25 cellular contexts compared by ENCODE assay signal in the genomic region with DNA sequence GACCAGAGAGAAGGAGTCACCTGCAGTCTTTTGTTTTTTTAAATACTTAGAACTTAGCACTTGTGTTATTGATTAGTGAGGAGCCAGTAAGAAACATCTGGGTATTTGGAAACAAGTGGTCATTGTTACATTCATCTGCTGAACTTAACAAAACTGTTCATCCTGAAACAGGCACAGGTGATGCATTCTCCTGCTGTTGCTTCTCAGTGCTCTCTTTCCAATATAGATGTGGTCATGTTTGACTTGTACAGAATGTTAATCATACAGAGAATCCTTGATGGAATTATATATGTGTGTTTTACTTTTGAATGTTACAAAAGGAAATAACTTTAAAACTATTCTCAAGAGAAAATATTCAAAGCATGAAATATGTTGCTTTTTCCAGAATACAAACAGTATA. TPM values are rescaled to one million over a fixed set of nuclear protein-coding genes. Genes with fewer than 3 reads are reported as not detected.
DNase-seq lines count a peak whose midpoint lies in the region; ATAC-seq, FAIRE-seq and TF ChIP-seq lines count a peak whose summit lies in the region.
"Had no signal": no experiment of that assay in that cellular context is flagged by ENCODE, and none has a peak within 500 bp of the region (broad histone marks: within the 10 kb centered on the region; RNA-seq: fewer than 3 reads in every experiment).

No MANE protein-coding gene starts in this region.

- H3K4me3 Mint-ChIP-seq in activated CD8-positive, alpha-beta T cell treated with anti-CD3 and anti-CD28 coated beads for 36 hours, result no peak overlapping the region
- no peak overlapping the region for H3K4me3 Mint-ChIP-seq in activated CD8-positive, alpha-beta T cell treated with anti-CD3 and anti-CD28 coated beads, Interleukin-2, amount 10 ng/mL, durations not matched to agents 7 days and 5 days
- H3K4me3 Mint-ChIP-seq in MCF 10A (ENCODE audit: unreplicated experiment), result no peak overlapping the region
- H3K4me3 Mint-ChIP-seq in activated naive CD8-positive, alpha-beta T cell treated with anti-CD3 and anti-CD28 coated beads for 36 hours, result no peak overlapping the region
- H3K4me3 Mint-ChIP-seq in stimulated activated naive CD8-positive, alpha-beta T cell treated with anti-CD3 and anti-CD28 coated beads, Interleukin-15, Interleukin-2, amounts not matched to agents 100 ng/mL and 50 ng/mL, for 24 hours, result no peak overlapping the region
- H3K4me3 Mint-ChIP-seq: GM23338, HFFc6 had no signal

- no peak for TF ChIP-seq POLR2A in HepG2 (IDR thresholded peaks at IDR 0.05; ENCODE audit: insufficient read depth in 1 of 2, low read depth in 2 of 2, low read length in 2 of 2)

- no peak overlapping the region for H2AFZ ChIP-seq in mammary epithelial cell (ENCODE audit: low read depth, low read length)
- no peak overlapping the region for H2AFZ ChIP-seq in HepG2 (ENCODE audit: low read length)
- H2AFZ ChIP-seq: GM23338 had no signal

- H3K27ac ChIP-seq in mammary epithelial cell (ENCODE audit: insufficient read depth, low read depth, low read length), result no peak overlapping the region
- H3K27ac ChIP-seq in HepG2 (ENCODE audit: extremely low read length, insufficient read depth, low read length), result no peak overlapping the region
- H3K27ac ChIP-seq: Peyer's patch had no signal

- DNase-seq in activated CD8-positive, alpha-beta T cell treated with anti-CD3 and anti-CD28 coated beads for 36 hours, result no peak
- no peak for DNase-seq in activated CD8-positive, alpha-beta T cell treated with anti-CD3 and anti-CD28 coated beads, Interleukin-2, amount 10 ng/mL, durations not matched to agents 7 days and 5 days
- DNase-seq in mammary epithelial cell (no peak), MCF 10A (ENCODE audit: unreplicated experiment) (no peak), HepG2 (ENCODE audit: low spot score) (no peak)
- no peak for DNase-seq in activated naive CD8-positive, alpha-beta T cell treated with anti-CD3 and anti-CD28 coated beads for 36 hours
- DNase-seq: Calu3, DMS79 treated with DMSO at 0.1 percent for 48 hours, GF-D8, HFFc6, NCI-H1092, NCI-H1417 treated with DMSO at 0.1 percent for 48 hours, NCI-H1694 treated with DMSO at 0.1 percent for 48 hours, NCI-H2171, NCI-H226, NCI-H510A, NCI-H69, Peyer's patch, SHP77 treated with DMSO at 0.1 percent for 48 hours had no signal

- BruUV-seq in mammary epithelial cell (replicated peaks; lab: Mats Ljungman, UMichigan), result TSS peak; percentile 74
- BruUV-seq in MCF 10A (replicated peaks; lab: Mats Ljungman, UMichigan), result no TSS peak
- BruUV-seq in HepG2 (replicated peaks; lab: Mats Ljungman, UMichigan), result no TSS peak

- TF ChIP-seq EP300 in HepG2 (IDR thresholded peaks at IDR 0.05; ENCODE audit: low read depth in 2 of 2, low read length in 2 of 2) (no peak), HepG2 (CRISPR knock-in tag; IDR thresholded peaks at IDR 0.05; ENCODE audit: borderline replicate concordance) (no peak)

- peaks cover 45% of the 10 kb centered on the region for H3K36me3 Mint-ChIP-seq in activated CD8-positive, alpha-beta T cell treated with anti-CD3 and anti-CD28 coated beads for 36 hours (ENCODE audit: low read depth)
- peaks cover 56% of the 10 kb centered on the region for H3K36me3 Mint-ChIP-seq in activated CD8-positive, alpha-beta T cell treated with anti-CD3 and anti-CD28 coated beads, Interleukin-2, amount 10 ng/mL, durations not matched to agents 7 days and 5 days (ENCODE audit: low read depth)
- H3K36me3 Mint-ChIP-seq in MCF 10A (ENCODE audit: insufficient read depth, unreplicated experiment), result peaks cover 79% of the 10 kb centered on the region
- H3K36me3 Mint-ChIP-seq in activated naive CD8-positive, alpha-beta T cell treated with anti-CD3 and anti-CD28 coated beads for 36 hours, result peaks cover 32% of the 10 kb centered on the region
- peaks cover 68% of the 10 kb centered on the region for H3K36me3 Mint-ChIP-seq in stimulated activated naive CD8-positive, alpha-beta T cell treated with anti-CD3 and anti-CD28 coated beads, Interleukin-15, Interleukin-2, amounts not matched to agents 100 ng/mL and 50 ng/mL, for 24 hours (ENCODE audit: low read depth)

- FAIRE-seq in HepG2 (lab: Jason Lieb, UNC), result no peak
- FAIRE-seq: GM12891 had no signal

- H3K9me3 Mint-ChIP-seq in activated CD8-positive, alpha-beta T cell treated with anti-CD3 and anti-CD28 coated beads for 36 hours, result no peaks in the 10 kb centered on the region
- no peaks in the 10 kb centered on the region for H3K9me3 Mint-ChIP-seq in activated CD8-positive, alpha-beta T cell treated with anti-CD3 and anti-CD28 coated beads, Interleukin-2, amount 10 ng/mL, durations not matched to agents 7 days and 5 days (ENCODE audit: insufficient read depth)
- H3K9me3 Mint-ChIP-seq in MCF 10A (ENCODE audit: unreplicated experiment), result no peaks in the 10 kb centered on the region
- H3K9me3 Mint-ChIP-seq in activated naive CD8-positive, alpha-beta T cell treated with anti-CD3 and anti-CD28 coated beads for 36 hours, result no peaks in the 10 kb centered on the region
- no peaks in the 10 kb centered on the region for H3K9me3 Mint-ChIP-seq in stimulated activated naive CD8-positive, alpha-beta T cell treated with anti-CD3 and anti-CD28 coated beads, Interleukin-15, Interleukin-2, amounts not matched to agents 100 ng/mL and 50 ng/mL, for 24 hours
- H3K9me3 Mint-ChIP-seq: GM23338, HFFc6 had no signal

- no peak for TF ChIP-seq CTCF in activated CD8-positive, alpha-beta T cell treated with anti-CD3 and anti-CD28 coated beads for 36 hours (IDR thresholded peaks at IDR 0.05)
- TF ChIP-seq CTCF in mammary epithelial cell (conservative IDR thresholded peaks at IDR 0.05 in 1 of 2, IDR thresholded peaks at IDR 0.05 in 1 of 2; ENCODE audit: extremely low read depth in 1 of 2, insufficient read depth in 1 of 2, low read depth in 1 of 2, low read length in 2 of 2) (no peak), MCF 10A (IDR thresholded peaks at IDR 0.05; ENCODE audit: unreplicated experiment) (no peak), HepG2 (CRISPR knock-in tag; IDR thresholded peaks at IDR 0.05) (no peak)

- no peaks in the 10 kb centered on the region for H3K9me3 ChIP-seq in mammary epithelial cell (replicated peaks; ENCODE audit: insufficient read depth, low read length)
- H3K9me3 ChIP-seq in HepG2 (ENCODE audit: low read length), result no peaks in the 10 kb centered on the region
- H3K9me3 ChIP-seq: HAP-1, Peyer's patch had no signal

- in situ Hi-C loops in mammary epithelial cell (cut with MboI; ENCODE audit: low sequenced_read_pairs in 2 of 2) (no loop called here), HepG2 (cut with HindIII; ENCODE audit: extremely low pct_ligation_motif_present, low pct_unique_long_range_greater_than_20kb) (no loop called here)

- intact Hi-C loops in activated CD8-positive, alpha-beta T cell treated with anti-CD3 and anti-CD28 coated beads for 36 hours (cut with micrococcal nuclease), result no loop called here
- intact Hi-C loops in mammary epithelial cell (cut with micrococcal nuclease) (no loop called here), MCF 10A (cut with micrococcal nuclease) (no loop called here), HepG2 (cut with micrococcal nuclease; ENCODE audit: unreplicated experiment) (no loop called here)

- CTCF ChIA-PET in activated CD8-positive, alpha-beta T cell treated with anti-CD3 and anti-CD28 coated beads for 36 hours (lab: Charles Lee), result no interaction called here
- CTCF ChIA-PET in activated CD8-positive, alpha-beta T cell treated with anti-CD3 and anti-CD28 coated beads, Interleukin-2, amount 10 ng/mL, durations not matched to agents 7 days and 5 days (lab: Charles Lee), result interaction anchor here (1.3 kb wide), 1 partner anchor 13 kb away, joined by 4 read pairs; no protein-coding TSS in a partner anchor
- CTCF ChIA-PET in mammary epithelial cell (lab: Charles Lee; ENCODE audit: low non-redundant PET), result no interaction called here
- CTCF ChIA-PET in MCF 10A (lab: Yijun Ruan, JAX), result interaction anchor here (1.1 to 10.9 kb wide), 2 partner anchors 13 to 52 kb away, joined by 3 to 210 read pairs; partner anchors contain the start of gene GHITM
- CTCF ChIA-PET in HepG2 (lab: Yijun Ruan, JAX; ENCODE audit: low intra/inter-chr PET ratio, low total read pairs), result no interaction called here

- H3K27me3 ChIP-seq in mammary epithelial cell (ENCODE audit: insufficient read depth, low read length) (no peaks in the 10 kb centered on the region), HepG2 (ENCODE audit: control insufficient read depth in 1 of 2, insufficient read depth in 2 of 2, low read length in 2 of 2) (no peaks in the 10 kb centered on the region)
- H3K27me3 ChIP-seq: Peyer's patch had no signal

- dilution Hi-C loops in mammary epithelial cell (cut with HindIII; ENCODE audit: low sequenced_read_pairs), result no loop called here

- peaks cover 40% of the 10 kb centered on the region for H3K4me1 Mint-ChIP-seq in activated CD8-positive, alpha-beta T cell treated with anti-CD3 and anti-CD28 coated beads for 36 hours (ENCODE audit: low read depth)
- peaks cover 23% of the 10 kb centered on the region for H3K4me1 Mint-ChIP-seq in activated CD8-positive, alpha-beta T cell treated with anti-CD3 and anti-CD28 coated beads, Interleukin-2, amount 10 ng/mL, durations not matched to agents 7 days and 5 days (ENCODE audit: low read depth)
- H3K4me1 Mint-ChIP-seq in MCF 10A (ENCODE audit: insufficient read depth, unreplicated experiment), result no peaks in the 10 kb centered on the region
- H3K4me1 Mint-ChIP-seq in activated naive CD8-positive, alpha-beta T cell treated with anti-CD3 and anti-CD28 coated beads for 36 hours, result peaks cover 35% of the 10 kb centered on the region
- peaks cover 34% of the 10 kb centered on the region for H3K4me1 Mint-ChIP-seq in stimulated activated naive CD8-positive, alpha-beta T cell treated with anti-CD3 and anti-CD28 coated beads, Interleukin-15, Interleukin-2, amounts not matched to agents 100 ng/mL and 50 ng/mL, for 24 hours (ENCODE audit: low read depth)

- ATAC-seq in activated CD8-positive, alpha-beta T cell treated with anti-CD3 and anti-CD28 coated beads for 36 hours, result no peak
- ATAC-seq in activated CD8-positive, alpha-beta T cell treated with anti-CD3 and anti-CD28 coated beads, Interleukin-2, amount 10 ng/mL, durations not matched to agents 7 days and 5 days, result no peak
- no peak for ATAC-seq in HepG2
- ATAC-seq: GM23338 had no signal

- POLR2A ChIA-PET in activated CD8-positive, alpha-beta T cell treated with anti-CD3 and anti-CD28 coated beads for 36 hours (lab: Charles Lee), result interaction anchor here (1.4 kb wide), 1 partner anchor 13 kb away, joined by 5 read pairs; the partner anchor contains the start of gene GHITM
- POLR2A ChIA-PET in activated CD8-positive, alpha-beta T cell treated with anti-CD3 and anti-CD28 coated beads, Interleukin-2, amount 10 ng/mL, durations not matched to agents 7 days and 5 days (lab: Charles Lee), result no interaction called here
- POLR2A ChIA-PET in MCF 10A (lab: Yijun Ruan, JAX), result interaction anchor here (0.6 kb wide), 1 partner anchor 101 kb away, joined by 3 read pairs; no protein-coding TSS in a partner anchor
- POLR2A ChIA-PET in HepG2 (lab: Yijun Ruan, JAX), result no interaction called here

- TF ChIP-seq RAD21 in HepG2 (CRISPR knock-in tag; IDR thresholded peaks at IDR 0.05), result no peak

- H3K79me2 ChIP-seq in mammary epithelial cell (ENCODE audit: insufficient read depth, low read length) (peaks cover 10% of the 10 kb centered on the region), HepG2 (ENCODE audit: insufficient read depth, low read length) (no peaks in the 10 kb centered on the region)

- H3K27ac Mint-ChIP-seq in activated CD8-positive, alpha-beta T cell treated with anti-CD3 and anti-CD28 coated beads for 36 hours, result peak overlapping the region; percentile 60
- H3K27ac Mint-ChIP-seq in activated CD8-positive, alpha-beta T cell treated with anti-CD3 and anti-CD28 coated beads, Interleukin-2, amount 10 ng/mL, durations not matched to agents 7 days and 5 days, result no peak overlapping the region
- no peak overlapping the region for H3K27ac Mint-ChIP-seq in MCF 10A (ENCODE audit: low read depth, unreplicated experiment)
- H3K27ac Mint-ChIP-seq in activated naive CD8-positive, alpha-beta T cell treated with anti-CD3 and anti-CD28 coated beads for 36 hours, result peak overlapping the region; percentile 67
- peak overlapping the region; percentile 79 for H3K27ac Mint-ChIP-seq in stimulated activated naive CD8-positive, alpha-beta T cell treated with anti-CD3 and anti-CD28 coated beads, Interleukin-15, Interleukin-2, amounts not matched to agents 100 ng/mL and 50 ng/mL, for 24 hours
- H3K27ac Mint-ChIP-seq: GM23338, HFFc6 had no signal

- H3K36me3 ChIP-seq in mammary epithelial cell (ENCODE audit: insufficient read depth, low read length), result peaks cover 35% of the 10 kb centered on the region
- peaks cover 12 to 43% of the 10 kb centered on the region in 2 experiments; a peak in 4 of 5 replicates for H3K36me3 ChIP-seq in HepG2 (replicated peaks in 1 of 2; ENCODE audit: control insufficient read depth in 1 of 2, insufficient read depth in 2 of 2, low read length in 2 of 2)

- H3K9ac ChIP-seq in mammary epithelial cell (ENCODE audit: insufficient read depth, low read length) (no peak overlapping the region), HepG2 (ENCODE audit: insufficient read depth, low read depth, low read length) (no peak overlapping the region)

- H3K4me2 ChIP-seq in mammary epithelial cell (ENCODE audit: insufficient read depth, low read depth, low read length) (no peak overlapping the region), HepG2 (ENCODE audit: low read depth, low read length) (no peak overlapping the region)
- H3K4me2 ChIP-seq: GM23338 had no signal

- H3K27me3 Mint-ChIP-seq in activated CD8-positive, alpha-beta T cell treated with anti-CD3 and anti-CD28 coated beads for 36 hours, result no peaks in the 10 kb centered on the region
- no peaks in the 10 kb centered on the region for H3K27me3 Mint-ChIP-seq in activated CD8-positive, alpha-beta T cell treated with anti-CD3 and anti-CD28 coated beads, Interleukin-2, amount 10 ng/mL, durations not matched to agents 7 days and 5 days (ENCODE audit: low read depth)
- no peaks in the 10 kb centered on the region for H3K27me3 Mint-ChIP-seq in MCF 10A (ENCODE audit: insufficient read depth, unreplicated experiment)
- no peaks in the 10 kb centered on the region for H3K27me3 Mint-ChIP-seq in activated naive CD8-positive, alpha-beta T cell treated with anti-CD3 and anti-CD28 coated beads for 36 hours
- H3K27me3 Mint-ChIP-seq in stimulated activated naive CD8-positive, alpha-beta T cell treated with anti-CD3 and anti-CD28 coated beads, Interleukin-15, Interleukin-2, amounts not matched to agents 100 ng/mL and 50 ng/mL, for 24 hours, result no peaks in the 10 kb centered on the region

- H3K4me1 ChIP-seq in mammary epithelial cell (ENCODE audit: insufficient read depth, low read length), result no peaks in the 10 kb centered on the region
- no peaks in the 10 kb centered on the region for H3K4me1 ChIP-seq in HepG2 (ENCODE audit: insufficient read depth, low read length)
- H3K4me1 ChIP-seq: HAP-1, Peyer's patch had no signal

- H4K20me1 ChIP-seq in mammary epithelial cell (ENCODE audit: insufficient read depth, low read length), result no peaks in the 10 kb centered on the region
- H4K20me1 ChIP-seq in HepG2 (ENCODE audit: insufficient read depth, low read length), result no peaks in the 10 kb centered on the region

- H3K4me3 ChIP-seq in mammary epithelial cell (replicated peaks in 1 of 3; ENCODE audit: insufficient read depth in 1 of 3, low read depth in 2 of 3, low read length in 3 of 3), result no peak overlapping the region
- no peak overlapping the region for H3K4me3 ChIP-seq in HepG2 (replicated peaks in 1 of 3; ENCODE audit: insufficient read depth in 1 of 3, low read depth in 2 of 3, low read length in 3 of 3)
- H3K4me3 ChIP-seq: GM23338, HAP-1, Peyer's patch had no signal

RNA-seq across cellular contexts. Expression of gene GHITM, which starts 13.5 kb away (rescaled TPM):
- total RNA-seq in activated CD8-positive, alpha-beta T cell treated with anti-CD3 and anti-CD28 coated beads for 36 hours, result 100 to 1,000 TPM; 198 TPM
- 100 to 1,000 TPM; 123 to 133 TPM for total RNA-seq in activated CD8-positive, alpha-beta T cell treated with anti-CD3 and anti-CD28 coated beads, Interleukin-2, amount 10 ng/mL, durations not matched to agents 7 days and 5 days
- 100 to 1,000 TPM; 165 to 199 TPM for total RNA-seq in mammary epithelial cell
- polyA plus RNA-seq in mammary epithelial cell, result 147 TPM
- 102 TPM for polyA minus RNA-seq in mammary epithelial cell
- 272 and 389 TPM in 2 replicates for total RNA-seq in MCF 10A (2022)
- total RNA-seq in activated naive CD8-positive, alpha-beta T cell treated with anti-CD3 and anti-CD28 coated beads for 36 hours, result 100 to 1,000 TPM; 218 to 227 TPM
- total RNA-seq in HepG2 (2016; rRNA removed; fragmentation: Illumina TruSeq; extraction: Trizol), result 212 and 345 TPM in 2 replicates
- 30.2 and 31.6 TPM in 2 replicates for total RNA-seq in HepG2 (2016; cell fraction: cytosol; rRNA removed; fragmentation: Illumina TruSeq; extraction: Trizol; ENCODE audit: low read depth)
- 217 and 359 TPM in 2 replicates for total RNA-seq in HepG2 (2016; cell fraction: insoluble cytoplasmic fraction; rRNA removed; fragmentation: Illumina TruSeq; extraction: Trizol)
- total RNA-seq in HepG2 (2016; cell fraction: membrane; rRNA removed; fragmentation: Illumina TruSeq; extraction: Trizol), result 71.3 and 73.2 TPM in 2 replicates
- 76.0 and 76.6 TPM in 2 replicates for total RNA-seq in HepG2 (2016; cell fraction: nucleus; rRNA removed; fragmentation: Illumina TruSeq; extraction: Trizol)
- polyA plus RNA-seq in HepG2 (2011; rRNA removed), result 145 and 163 TPM in 2 replicates
- polyA plus RNA-seq in HepG2 (2011; cell fraction: cytosol; rRNA removed), result 120 and 156 TPM in 2 replicates
- polyA plus RNA-seq in HepG2 (2011; cell fraction: nucleus; rRNA removed), result 20.6 and 30.6 TPM in 2 replicates
- 147 and 173 TPM in 2 replicates for polyA plus RNA-seq in HepG2 (2012)
- polyA plus RNA-seq in HepG2 (2016; cell fraction: cytosol; fragmentation: Illumina TruSeq; extraction: Trizol; ENCODE audit: low read depth), result 26.7 and 30.1 TPM in 2 replicates
- 287 and 340 TPM in 2 replicates for polyA plus RNA-seq in HepG2 (2016; cell fraction: insoluble cytoplasmic fraction; fragmentation: Illumina TruSeq; extraction: Trizol; ENCODE audit: low read depth)
- polyA plus RNA-seq in HepG2 (2016; cell fraction: membrane; fragmentation: Illumina TruSeq; extraction: Trizol; ENCODE audit: low read depth), result 47.9 and 49.3 TPM in 2 replicates
- polyA plus RNA-seq in HepG2 (2016; cell fraction: nucleus; fragmentation: Illumina TruSeq; extraction: Trizol; ENCODE audit: insufficient read depth, low read depth), result 94.0 TPM in 2 replicates
- 155 and 222 TPM in 2 replicates for polyA minus RNA-seq in HepG2 (2011; rRNA and poly(A)+ RNA removed; ENCODE audit: low replicate concordance)
- polyA minus RNA-seq in HepG2 (2011; cell fraction: cytosol; rRNA and poly(A)+ RNA removed), result 64.6 and 69.6 TPM in 2 replicates
- 31.3 and 40.3 TPM in 2 replicates for polyA minus RNA-seq in HepG2 (2011; cell fraction: nucleus; rRNA and poly(A)+ RNA removed)

RNA-seq across cellular contexts. Expression of gene GPR15LG, which starts 20.8 kb away (rescaled TPM):
- total RNA-seq in activated CD8-positive, alpha-beta T cell treated with anti-CD3 and anti-CD28 coated beads for 36 hours, result not detected
- not detected for total RNA-seq in activated CD8-positive, alpha-beta T cell treated with anti-CD3 and anti-CD28 coated beads, Interleukin-2, amount 10 ng/mL, durations not matched to agents 7 days and 5 days
- total RNA-seq in mammary epithelial cell (under 1 TPM in 1 of 2 donors, not detected in 1; 0.33 TPM), MCF 10A (2022) (not detected in 2 replicates), HepG2 (2016; rRNA removed; fragmentation: Illumina TruSeq; extraction: Trizol) (not detected in 2 replicates)
- polyA plus RNA-seq in mammary epithelial cell (not detected), HepG2 (2011; rRNA removed) (not detected in 2 replicates)
- not detected for polyA minus RNA-seq in mammary epithelial cell
- not detected for total RNA-seq in activated naive CD8-positive, alpha-beta T cell treated with anti-CD3 and anti-CD28 coated beads for 36 hours
- not detected in 2 replicates for total RNA-seq in HepG2 (2016; cell fraction: cytosol; rRNA removed; fragmentation: Illumina TruSeq; extraction: Trizol; ENCODE audit: low read depth)
- total RNA-seq in HepG2 (2016; cell fraction: insoluble cytoplasmic fraction; rRNA removed; fragmentation: Illumina TruSeq; extraction: Trizol), result not detected in 2 replicates
- total RNA-seq in HepG2 (2016; cell fraction: membrane; rRNA removed; fragmentation: Illumina TruSeq; extraction: Trizol), result not detected in 2 replicates
- not detected in 2 replicates for total RNA-seq in HepG2 (2016; cell fraction: nucleus; rRNA removed; fragmentation: Illumina TruSeq; extraction: Trizol)
- polyA plus RNA-seq in HepG2 (2011; cell fraction: cytosol; rRNA removed), result not detected in 2 replicates
- polyA plus RNA-seq in HepG2 (2011; cell fraction: nucleus; rRNA removed), result not detected in 2 replicates
- polyA plus RNA-seq in HepG2 (2012), result not detected in 2 replicates
- polyA plus RNA-seq in HepG2 (2016; cell fraction: cytosol; fragmentation: Illumina TruSeq; extraction: Trizol; ENCODE audit: low read depth), result not detected in 2 replicates
- not detected in 2 replicates for polyA plus RNA-seq in HepG2 (2016; cell fraction: insoluble cytoplasmic fraction; fragmentation: Illumina TruSeq; extraction: Trizol; ENCODE audit: low read depth)
- polyA plus RNA-seq in HepG2 (2016; cell fraction: membrane; fragmentation: Illumina TruSeq; extraction: Trizol; ENCODE audit: low read depth), result not detected in 2 replicates
- polyA plus RNA-seq in HepG2 (2016; cell fraction: nucleus; fragmentation: Illumina TruSeq; extraction: Trizol; ENCODE audit: insufficient read depth, low read depth), result not detected in 2 replicates
- not detected in 2 replicates for polyA minus RNA-seq in HepG2 (2011; rRNA and poly(A)+ RNA removed; ENCODE audit: low replicate concordance)
- not detected in 2 replicates for polyA minus RNA-seq in HepG2 (2011; cell fraction: cytosol; rRNA and poly(A)+ RNA removed)
- not detected in 2 replicates for polyA minus RNA-seq in HepG2 (2011; cell fraction: nucleus; rRNA and poly(A)+ RNA removed)
- total RNA-seq: A172, Calu3, GM23338, HFFc6 had no signal
- polyA plus RNA-seq: BJ, GM23338 had no signal

RNA-seq across cellular contexts. Expression of gene CDHR1, which starts 41.6 kb away (rescaled TPM):
- total RNA-seq in activated CD8-positive, alpha-beta T cell treated with anti-CD3 and anti-CD28 coated beads for 36 hours, result 1 to 10 TPM; 1.8 to 2.4 TPM
- total RNA-seq in activated CD8-positive, alpha-beta T cell treated with anti-CD3 and anti-CD28 coated beads, Interleukin-2, amount 10 ng/mL, durations not matched to agents 7 days and 5 days, result under 1 TPM; 0.26 to 0.29 TPM
- 10 to 100 TPM in 1 of 2 donors, 1 to 10 TPM in 1; 8.8 to 27.4 TPM for total RNA-seq in mammary epithelial cell
- 8.8 TPM for polyA plus RNA-seq in mammary epithelial cell
- 9.9 TPM for polyA minus RNA-seq in mammary epithelial cell
- total RNA-seq in MCF 10A (2022), result not detected in 2 replicates
- 1 to 10 TPM in 1 of 2 experiments, under 1 TPM in 1; 0.91 to 1.6 TPM for total RNA-seq in activated naive CD8-positive, alpha-beta T cell treated with anti-CD3 and anti-CD28 coated beads for 36 hours
- total RNA-seq in HepG2 (2016; rRNA removed; fragmentation: Illumina TruSeq; extraction: Trizol), result 0.04 TPM in 1 of 2 replicates, not detected in the other
- not detected in 2 replicates for total RNA-seq in HepG2 (2016; cell fraction: cytosol; rRNA removed; fragmentation: Illumina TruSeq; extraction: Trizol; ENCODE audit: low read depth)
- total RNA-seq in HepG2 (2016; cell fraction: insoluble cytoplasmic fraction; rRNA removed; fragmentation: Illumina TruSeq; extraction: Trizol), result 0.02 TPM in 1 of 2 replicates, not detected in the other
- not detected in 2 replicates for total RNA-seq in HepG2 (2016; cell fraction: membrane; rRNA removed; fragmentation: Illumina TruSeq; extraction: Trizol)
- total RNA-seq in HepG2 (2016; cell fraction: nucleus; rRNA removed; fragmentation: Illumina TruSeq; extraction: Trizol), result not detected in 2 replicates
- polyA plus RNA-seq in HepG2 (2011; rRNA removed), result 0.01 and 0.09 TPM in 2 replicates
- 0.04 TPM in 1 of 2 replicates, not detected in the other for polyA plus RNA-seq in HepG2 (2011; cell fraction: cytosol; rRNA removed)
- polyA plus RNA-seq in HepG2 (2011; cell fraction: nucleus; rRNA removed), result 0.14 and 0.34 TPM in 2 replicates
- polyA plus RNA-seq in HepG2 (2012), result 0.05 TPM in 1 of 2 replicates, not detected in the other
- not detected in 2 replicates for polyA plus RNA-seq in HepG2 (2016; cell fraction: cytosol; fragmentation: Illumina TruSeq; extraction: Trizol; ENCODE audit: low read depth)
- not detected in 2 replicates for polyA plus RNA-seq in HepG2 (2016; cell fraction: insoluble cytoplasmic fraction; fragmentation: Illumina TruSeq; extraction: Trizol; ENCODE audit: low read depth)
- polyA plus RNA-seq in HepG2 (2016; cell fraction: membrane; fragmentation: Illumina TruSeq; extraction: Trizol; ENCODE audit: low read depth), result not detected in 2 replicates
- polyA plus RNA-seq in HepG2 (2016; cell fraction: nucleus; fragmentation: Illumina TruSeq; extraction: Trizol; ENCODE audit: insufficient read depth, low read depth), result 0.23 TPM in 1 of 2 replicates, not detected in the other
- polyA minus RNA-seq in HepG2 (2011; rRNA and poly(A)+ RNA removed; ENCODE audit: low replicate concordance), result not detected in 2 replicates
- polyA minus RNA-seq in HepG2 (2011; cell fraction: cytosol; rRNA and poly(A)+ RNA removed), result not detected in 2 replicates
- 0.64 TPM in 1 of 2 replicates, not detected in the other for polyA minus RNA-seq in HepG2 (2011; cell fraction: nucleus; rRNA and poly(A)+ RNA removed)
- total RNA-seq: A172, Calu3, HFFc6 had no signal
- polyA plus RNA-seq: BJ had no signal

Comparison
In these comparisons a context has a peak if more than half of its experiments do, and no peak if none do; other contexts are left out.
1. H3K27ac Mint-ChIP-seq: peak in activated CD8-positive, alpha-beta T cell treated with anti-CD3 and anti-CD28 coated beads for 36 hours (single experiment), activated naive CD8-positive, alpha-beta T cell treated with anti-CD3 and anti-CD28 coated beads for 36 hours (single experiment) and stimulated activated naive CD8-positive, alpha-beta T cell treated with anti-CD3 and anti-CD28 coated beads, Interleukin-15, Interleukin-2, amounts not matched to agents 100 ng/mL and 50 ng/mL, for 24 hours (single experiment); none in activated CD8-positive, alpha-beta T cell treated with anti-CD3 and anti-CD28 coated beads, Interleukin-2, amount 10 ng/mL, durations not matched to agents 7 days and 5 days (single experiment) and MCF 10A (single experiment).
2. CTCF ChIA-PET loops: an anchor here in activated CD8-positive, alpha-beta T cell treated with anti-CD3 and anti-CD28 coated beads, Interleukin-2, amount 10 ng/mL, durations not matched to agents 7 days and 5 days (1.3 kb wide) and MCF 10A (1.1 to 10.9 kb wide); none called in activated CD8-positive, alpha-beta T cell treated with anti-CD3 and anti-CD28 coated beads for 36 hours, mammary epithelial cell and HepG2.
3. POLR2A ChIA-PET loops: an anchor here in activated CD8-positive, alpha-beta T cell treated with anti-CD3 and anti-CD28 coated beads for 36 hours (1.4 kb wide) and MCF 10A (0.6 kb wide); none called in activated CD8-positive, alpha-beta T cell treated with anti-CD3 and anti-CD28 coated beads, Interleukin-2, amount 10 ng/mL, durations not matched to agents 7 days and 5 days and HepG2.